Comparison of ENCODE assay signal across 10 cellular contexts in genomic region chr3:67349551-67350174, GRCh38.
DNase-seq lines count a peak whose midpoint lies in the region; ATAC-seq and TF ChIP-seq lines count a peak whose summit lies in the region.
"Had no signal": no experiment of that assay in that cellular context is flagged by ENCODE, and none has a peak within 500 bp of the region (broad histone marks: within the 10 kb centered on the region; RNA-seq: fewer than 3 reads in every experiment).

No MANE protein-coding gene starts in this region.

- peaks cover 0 to 2% (median 0%) of the 10 kb centered on the region in 3 donors for H3K9me3 ChIP-seq in gastroesophageal sphincter

- TF ChIP-seq CTCF in gastroesophageal sphincter (IDR thresholded peaks at IDR 0.05), result no peak

- no peak overlapping the region for H3K27ac ChIP-seq in gastroesophageal sphincter

- no peaks in the 10 kb centered on the region for H3K4me1 ChIP-seq in gastroesophageal sphincter

- H3K36me3 ChIP-seq in gastroesophageal sphincter, result no peaks in the 10 kb centered on the region

- no peak for TF ChIP-seq POLR2A in gastroesophageal sphincter (IDR thresholded peaks at IDR 0.05)

- TF ChIP-seq EP300 in gastroesophageal sphincter (IDR thresholded peaks at IDR 0.05), result no peak

- no peak overlapping the region for H3K4me3 ChIP-seq in gastroesophageal sphincter
- H3K4me3 ChIP-seq: lung had no signal

- H3K27me3 ChIP-seq in gastroesophageal sphincter, result no peaks in the 10 kb centered on the region

- ATAC-seq in GM19397 (IDR thresholded peaks at IDR 0.05; ENCODE audit: unreplicated experiment) (peak; percentile 91), HG03159 (IDR thresholded peaks at IDR 0.05; ENCODE audit: unreplicated experiment) (peak; percentile 86), gastroesophageal sphincter (no peak)

- DNase-seq in Caki2 (ENCODE audit: low read depth) (peak; percentile 47), astrocyte of the hippocampus (ENCODE audit: low read depth, low spot score) (peak; percentile 67), hypothalamus (lab: John Stamatoyannopoulos, UW) (no peak), COR-L47 (lab: John Stamatoyannopoulos, UW) (no peak), SHP77 (lab: John Stamatoyannopoulos, UW) (no peak)
- DNase-seq: NCI-H146 had no signal

- in situ Hi-C loops in Caki2 (cut with HindIII; ENCODE audit: low pct_unique_long_range_greater_than_20kb, low sequenced_read_pairs), result no loop called here

Comparison
In these comparisons a context has a peak if more than half of its experiments do, and no peak if none do; other contexts are left out.
1. DNase-seq: peak in Caki2 (single experiment) and astrocyte of the hippocampus (single experiment); none in hypothalamus (0 of 51), COR-L47 (single experiment) and SHP77 (0 of 2).